In the genomic region with DNA sequence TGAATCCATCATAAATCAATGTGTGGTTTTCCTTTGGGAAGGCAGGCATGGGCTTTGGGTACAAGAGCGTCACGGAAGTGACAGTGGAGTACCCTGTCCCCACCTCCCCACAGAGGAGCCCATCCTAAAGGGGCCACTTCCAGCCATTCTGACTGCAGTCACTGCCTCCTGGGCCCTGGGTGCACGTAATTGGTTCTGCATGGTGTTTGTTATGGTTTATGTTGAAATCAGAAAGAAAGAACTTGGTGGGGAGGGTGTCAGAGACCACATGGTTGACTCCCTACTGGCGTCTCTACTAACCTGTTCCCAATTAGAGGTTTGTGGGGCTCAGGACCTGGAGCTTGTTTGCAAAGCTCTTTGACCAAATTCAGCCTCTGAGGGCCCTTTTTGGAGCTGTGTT, we compare ENCODE assay signal across 27 cellular contexts. TPM values are rescaled to one million over a fixed set of nuclear protein-coding genes. Genes with fewer than 3 reads are reported as not detected.
DNase-seq lines count a peak whose midpoint lies in the region; ATAC-seq, FAIRE-seq and TF ChIP-seq lines count a peak whose summit lies in the region.
"Had no signal": no experiment of that assay in that cellular context is flagged by ENCODE, and none has a peak within 500 bp of the region (broad histone marks: within the 10 kb centered on the region; RNA-seq: fewer than 3 reads in every experiment).

No MANE protein-coding gene starts in this region.

- no peak overlapping the region for H3K4me3 ChIP-seq in gastroesophageal sphincter
- H3K4me3 ChIP-seq: heart left ventricle, smooth muscle cell had no signal

- peak; percentile 25 for DNase-seq in natural killer cell treated with Interleukin-12 subunit alpha and Interleukin-12 subunit beta and Interleukin-15 and Interleukin-18, amount 100 ng/mL, for 72 hours (ENCODE audit: low spot score)
- DNase-seq in natural killer cell (no peak), amniotic epithelial cell (ENCODE audit: low read depth) (peak; percentile 34), COLO829 (ENCODE audit: low spot score) (no peak), H54 (ENCODE audit: insufficient read length, low spot score) (no peak), NCI-H82 (lab: John Stamatoyannopoulos, UW) (no peak), NCI-H2029 treated with DMSO at 0.1 percent for 48 hours (lab: John Stamatoyannopoulos, UW) (no peak)
- DNase-seq: activated CD4-positive, alpha-beta memory T cell treated with anti-CD3 and anti-CD28 coated beads, Interleukin-2, amount 10 ng/mL, durations not matched to agents 7 days and 5 days; activated CD4-positive, CD25-positive, alpha-beta regulatory T cell; activated T-cell treated with anti-CD3 and anti-CD28 coated beads for 4 hours; anterior cingulate cortex; cerebellar nuclear complex; effector CD4-positive, alpha-beta T cell; HCEC 1CT; heart left ventricle; Kasumi-1; NCI-H2107; NCI-H510A treated with DMSO at 0.1 percent for 48 hours; RPMI8226; stimulated activated CD4-positive, alpha-beta T cell treated with anti-CD3 and anti-CD28 coated beads, Interleukin-4, amount 100 ng/mL, for 4 hours; T-helper 9 cell had no signal

- peaks cover 0 to 10% of the 10 kb centered on the region in 2 donors for H3K27me3 Mint-ChIP-seq in natural killer cell treated with Interleukin-12 subunit alpha and Interleukin-12 subunit beta and Interleukin-15 and Interleukin-18, amount 100 ng/mL, for 72 hours
- H3K27me3 Mint-ChIP-seq in natural killer cell (ENCODE audit: low read depth in 2 of 2): peaks cover 8 to 10% of the 10 kb centered on the region in 2 donors

- no peaks in the 10 kb centered on the region for H3K27me3 ChIP-seq in gastroesophageal sphincter

- no peak for ATAC-seq in natural killer cell treated with Interleukin-12 subunit alpha and Interleukin-12 subunit beta and Interleukin-15 and Interleukin-18, amount 100 ng/mL, for 72 hours
- ATAC-seq in natural killer cell (no peak), gastroesophageal sphincter (peak; percentile 26)
- ATAC-seq: esophagus mucosa, heart left ventricle, left lobe of liver had no signal

- no peaks in the 10 kb centered on the region for H3K9me3 ChIP-seq in gastroesophageal sphincter
- H3K9me3 ChIP-seq: heart left ventricle had no signal

- no peak for TF ChIP-seq EP300 in gastroesophageal sphincter (IDR thresholded peaks at IDR 0.05)

- peak overlapping the region in 3 of 4 donors; percentile 4 to 71 (median 71) for H3K27ac ChIP-seq in gastroesophageal sphincter
- H3K27ac ChIP-seq: heart left ventricle had no signal

- no peaks in the 10 kb centered on the region for H3K9me3 Mint-ChIP-seq in natural killer cell treated with Interleukin-12 subunit alpha and Interleukin-12 subunit beta and Interleukin-15 and Interleukin-18, amount 100 ng/mL, for 72 hours
- no peaks in the 10 kb centered on the region for H3K9me3 Mint-ChIP-seq in natural killer cell
- H3K9me3 Mint-ChIP-seq: activated CD4-positive, alpha-beta memory T cell treated with anti-CD3 and anti-CD28 coated beads, Interleukin-2, amount 10 ng/mL, durations not matched to agents 7 days and 5 days had no signal

- H3K36me3 Mint-ChIP-seq in natural killer cell treated with Interleukin-12 subunit alpha and Interleukin-12 subunit beta and Interleukin-15 and Interleukin-18, amount 100 ng/mL, for 72 hours: no peaks in the 10 kb centered on the region
- H3K36me3 Mint-ChIP-seq in natural killer cell: no peaks in the 10 kb centered on the region

- no peaks in the 10 kb centered on the region for H3K4me1 Mint-ChIP-seq in natural killer cell treated with Interleukin-12 subunit alpha and Interleukin-12 subunit beta and Interleukin-15 and Interleukin-18, amount 100 ng/mL, for 72 hours (ENCODE audit: low read depth in 2 of 2)
- H3K4me1 Mint-ChIP-seq in natural killer cell: no peaks in the 10 kb centered on the region
- H3K4me1 Mint-ChIP-seq: activated CD4-positive, alpha-beta memory T cell treated with anti-CD3 and anti-CD28 coated beads, Interleukin-2, amount 10 ng/mL, durations not matched to agents 7 days and 5 days had no signal

- intact Hi-C loops in natural killer cell (cut with micrococcal nuclease): no loop called here

- 83% methylated on average over 3 to 4 of the region's 4 CpGs for WGBS in gastroesophageal sphincter (ENCODE audit: low coverage in 1 of 2), 2 donors

- TF ChIP-seq POLR2A in gastroesophageal sphincter (IDR thresholded peaks at IDR 0.05): no peak
- TF ChIP-seq POLR2A in H54 (IDR thresholded peaks at IDR 0.05; ENCODE audit: low read depth, low read length): no peak

- H3K27ac Mint-ChIP-seq in natural killer cell treated with Interleukin-12 subunit alpha and Interleukin-12 subunit beta and Interleukin-15 and Interleukin-18, amount 100 ng/mL, for 72 hours: no peak overlapping the region
- no peak overlapping the region for H3K27ac Mint-ChIP-seq in natural killer cell
- H3K27ac Mint-ChIP-seq: activated CD4-positive, alpha-beta memory T cell treated with anti-CD3 and anti-CD28 coated beads, Interleukin-2, amount 10 ng/mL, durations not matched to agents 7 days and 5 days had no signal

- no peaks in the 10 kb centered on the region for H3K36me3 ChIP-seq in gastroesophageal sphincter
- H3K36me3 ChIP-seq: heart left ventricle had no signal

- H3K4me3 Mint-ChIP-seq in natural killer cell treated with Interleukin-12 subunit alpha and Interleukin-12 subunit beta and Interleukin-15 and Interleukin-18, amount 100 ng/mL, for 72 hours: no peak overlapping the region
- H3K4me3 Mint-ChIP-seq in natural killer cell: no peak overlapping the region
- H3K4me3 Mint-ChIP-seq: activated CD4-positive, alpha-beta memory T cell treated with anti-CD3 and anti-CD28 coated beads, Interleukin-2, amount 10 ng/mL, durations not matched to agents 7 days and 5 days had no signal

- peaks cover 0 to 30% (median 0%) of the 10 kb centered on the region in 3 donors for H3K4me1 ChIP-seq in gastroesophageal sphincter

- FAIRE-seq in H54 (lab: Jason Lieb, UNC): no peak
- FAIRE-seq: A204.1, urothelium cell line had no signal

- TF ChIP-seq CTCF in natural killer cell (IDR thresholded peaks at IDR 0.05): no peak
- no peak for TF ChIP-seq CTCF in gastroesophageal sphincter (IDR thresholded peaks at IDR 0.05)

RNA-seq across cellular contexts. Expression of gene RIBC2, which starts 40.8 kb away (rescaled TPM):
- total RNA-seq in natural killer cell treated with Interleukin-12 subunit alpha and Interleukin-12 subunit beta and Interleukin-15 and Interleukin-18, amount 100 ng/mL, for 72 hours: 1 to 10 TPM; 1.2 to 4.1 TPM
- total RNA-seq in natural killer cell (under 1 TPM in 2 of 3 donors, not detected in 1; 0.38 to 0.86 TPM), gastroesophageal sphincter (1 to 10 TPM in 1 of 4 donors, under 1 TPM in 1, not detected in 2; 0.94 to 1.1 TPM)
- total RNA-seq: left lobe of liver had no signal

RNA-seq across cellular contexts. Expression of gene SMC1B, which starts 40.9 kb away (rescaled TPM):
- total RNA-seq in natural killer cell treated with Interleukin-12 subunit alpha and Interleukin-12 subunit beta and Interleukin-15 and Interleukin-18, amount 100 ng/mL, for 72 hours: under 1 TPM; 0.07 to 0.14 TPM
- total RNA-seq in natural killer cell: under 1 TPM in 2 of 3 donors, not detected in 1; 0.07 to 0.09 TPM
- not detected for total RNA-seq in gastroesophageal sphincter
- total RNA-seq: esophagus mucosa, heart left ventricle, left lobe of liver, smooth muscle cell had no signal

RNA-seq across cellular contexts. Expression of gene FBLN1, which starts 48.4 kb away (rescaled TPM):
- total RNA-seq in natural killer cell treated with Interleukin-12 subunit alpha and Interleukin-12 subunit beta and Interleukin-15 and Interleukin-18, amount 100 ng/mL, for 72 hours: not detected
- under 1 TPM in 1 of 3 donors, not detected in 2; 0.58 TPM for total RNA-seq in natural killer cell
- total RNA-seq in gastroesophageal sphincter: 100 to 1,000 TPM; 241 to 597 (median 382) TPM
- total RNA-seq: activated CD4-positive, alpha-beta memory T cell treated with anti-CD3 and anti-CD28 coated beads, Interleukin-2, amount 10 ng/mL, durations not matched to agents 7 days and 5 days had no signal

Comparison
In these comparisons a context has a peak if more than half of its experiments do, and no peak if none do; other contexts are left out.
1. DNase-seq: peak in natural killer cell treated with Interleukin-12 subunit alpha and Interleukin-12 subunit beta and Interleukin-15 and Interleukin-18, amount 100 ng/mL, for 72 hours (single experiment) and amniotic epithelial cell (single experiment); none in natural killer cell (single experiment), COLO829 (single experiment), H54 (single experiment), NCI-H82 (single experiment) and NCI-H2029 treated with DMSO at 0.1 percent for 48 hours (single experiment).
2. RNA of gene FBLN1, which starts 48.4 kb away (total RNA-seq): 241 to 597 TPM in gastroesophageal sphincter; 0.58 TPM in natural killer cell and not detected in natural killer cell treated with Interleukin-12 subunit alpha and Interleukin-12 subunit beta and Interleukin-15 and Interleukin-18, amount 100 ng/mL, for 72 hours; every median in the first group is over 100 times any median in the second.